8 cellular contexts compared by ENCODE assay signal in the genomic region with DNA sequence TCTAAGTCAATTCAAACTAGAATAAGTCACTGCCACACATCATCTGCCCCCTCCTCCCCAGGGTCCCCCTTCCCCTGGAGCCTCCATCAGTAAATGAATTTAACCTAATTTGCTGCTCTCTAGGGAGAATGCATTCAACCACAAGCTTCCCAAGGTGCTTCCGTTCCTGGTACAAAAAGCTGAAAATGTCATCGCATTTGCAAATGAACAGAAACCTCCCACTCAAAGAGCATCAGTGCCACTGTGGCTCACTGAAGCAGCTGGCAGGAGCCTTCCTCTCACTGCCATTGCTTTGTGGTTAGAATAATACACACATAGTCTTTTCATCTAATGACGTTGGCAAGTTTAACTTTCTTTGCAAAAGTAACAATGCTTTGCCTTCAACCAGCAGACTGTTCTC.
DNase-seq lines count a peak whose midpoint lies in the region; ATAC-seq and TF ChIP-seq lines count a peak whose summit lies in the region.

No MANE protein-coding gene starts in this region.

- peak overlapping the region; percentile 1; the same call in 2 of the 3 replicates for H3K4me3 Mint-ChIP-seq in GM23338

- H4K20me1 ChIP-seq in GM23338 (replicated peaks; ENCODE audit: insufficient read depth), result no peaks in the 10 kb centered on the region

- H3K27me3 Mint-ChIP-seq in GM23338 (ENCODE audit: insufficient read depth, low read depth, poor library complexity), result peaks cover 7% of the 10 kb centered on the region

- no peak for TF ChIP-seq CTCF in GM23338 (conservative IDR thresholded peaks at IDR 0.05; ENCODE audit: low read depth in 2 of 2)

- H2AFZ ChIP-seq in GM23338, result no peak overlapping the region

- no peaks in the 10 kb centered on the region; the same call in 1 of the 2 replicates for H3K27me3 ChIP-seq in GM23338 (ENCODE audit: insufficient read depth)

- ATAC-seq in GM18519 (IDR thresholded peaks at IDR 0.05; ENCODE audit: low FRiP score, unreplicated experiment) (peak; percentile 46), GM23338 (peak; percentile 77)
- ATAC-seq in activated CD4-positive, CD25-positive, alpha-beta regulatory T cell treated with anti-CD3 and anti-CD28 coated beads, Interleukin-2, amount 50 U/mL, for 24 hours, result no peak

- H3K4me1 Mint-ChIP-seq in GM23338, result peaks cover 40% of the 10 kb centered on the region

- DNase-seq in GM23338 (ENCODE audit: low spot score), result peak; percentile 40
- peak; percentile 22 for DNase-seq in medulla oblongata (ENCODE audit: extremely low spot score)
- DNase-seq in NCI-H510A treated with DMSO at 0.1 percent for 48 hours (lab: John Stamatoyannopoulos, UW), result no peak
- DNase-seq in cortex of kidney (lab: John Stamatoyannopoulos, UW), result no peak
- DNase-seq in NCI-H1092 (lab: John Stamatoyannopoulos, UW), result no peak

- H3K79me2 ChIP-seq in GM23338 (replicated peaks; ENCODE audit: insufficient read depth), result no peaks in the 10 kb centered on the region

- H3K27ac ChIP-seq in GM23338 (ENCODE audit: low read depth) (no peak overlapping the region), KOPT-K1 (ENCODE audit: low read depth, low read length, poor library complexity, severe bottlenecking) (peak overlapping the region; percentile 29)

- no peaks in the 10 kb centered on the region; the same call in 1 of the 2 replicates for H3K9me2 ChIP-seq in GM23338 (ENCODE audit: insufficient read depth)

- no peaks in the 10 kb centered on the region for H3K9me3 Mint-ChIP-seq in GM23338

- H3K36me3 ChIP-seq in GM23338 (ENCODE audit: insufficient read depth) (no peaks in the 10 kb centered on the region), KOPT-K1 (ENCODE audit: insufficient read depth, low read length) (no peaks in the 10 kb centered on the region)

- H3K9me3 ChIP-seq in KOPT-K1 (ENCODE audit: insufficient read depth, low read length, poor library complexity, severe bottlenecking), result no peaks in the 10 kb centered on the region

- no peaks in the 10 kb centered on the region for H3F3A ChIP-seq in GM23338 (replicated peaks; ENCODE audit: low read depth)

- H3K4me1 ChIP-seq in GM23338 (ENCODE audit: insufficient read depth), result peaks cover 27% of the 10 kb centered on the region

- peak overlapping the region; percentile 62 for H3K4me2 ChIP-seq in GM23338

- no peaks in the 10 kb centered on the region for H3K36me3 Mint-ChIP-seq in GM23338 (ENCODE audit: low read depth)

- peak overlapping the region; percentile 49; the same call in 1 of the 2 replicates for H3K27ac Mint-ChIP-seq in GM23338

- no peak overlapping the region for H3K4me3 ChIP-seq in GM23338

TF ChIP-seq in GM23338, 12 proteins besides CTCF, POLR2A, EP300 and RAD21:
- TF ChIP-seq EZH2 (IDR thresholded peaks at IDR 0.05; ENCODE audit: low read depth, unreplicated experiment), result no peak
- TF ChIP-seq NANOG (IDR thresholded peaks at IDR 0.05; ENCODE audit: borderline replicate concordance), result peak; percentile 43; the same call in 1 of the 2 replicates
- no peak for TF ChIP-seq JUNB (IDR thresholded peaks at IDR 0.05; ENCODE audit: unreplicated experiment)
- TF ChIP-seq ZNF462 (CRISPR knock-in tag; IDR thresholded peaks at IDR 0.05), result no peak
- no peak for TF ChIP-seq EZH2phosphoT487 (IDR thresholded peaks at IDR 0.05; ENCODE audit: unreplicated experiment)
- no peak for TF ChIP-seq ZNF114 (CRISPR knock-in tag; IDR thresholded peaks at IDR 0.05)
- no peak for TF ChIP-seq STAT1 (IDR thresholded peaks at IDR 0.05; ENCODE audit: unreplicated experiment)
- TF ChIP-seq, protein P1, sequence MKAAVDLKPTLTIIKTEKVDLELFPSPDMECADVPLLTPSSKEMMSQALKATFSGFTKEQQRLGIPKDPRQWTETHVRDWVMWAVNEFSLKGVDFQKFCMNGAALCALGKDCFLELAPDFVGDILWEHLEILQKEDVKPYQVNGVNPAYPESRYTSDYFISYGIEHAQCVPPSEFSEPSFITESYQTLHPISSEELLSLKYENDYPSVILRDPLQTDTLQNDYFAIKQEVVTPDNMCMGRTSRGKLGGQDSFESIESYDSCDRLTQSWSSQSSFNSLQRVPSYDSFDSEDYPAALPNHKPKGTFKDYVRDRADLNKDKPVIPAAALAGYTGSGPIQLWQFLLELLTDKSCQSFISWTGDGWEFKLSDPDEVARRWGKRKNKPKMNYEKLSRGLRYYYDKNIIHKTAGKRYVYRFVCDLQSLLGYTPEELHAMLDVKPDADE (IDR thresholded peaks at IDR 0.05), result no peak
TF ChIP-seq in GM23338: peak in this region for 1.

Comparison
In these comparisons a context has a peak if more than half of its experiments do, and no peak if none do; other contexts are left out.
1. ATAC-seq: peak in GM18519 (single experiment) and GM23338 (single experiment); none in activated CD4-positive, CD25-positive, alpha-beta regulatory T cell treated with anti-CD3 and anti-CD28 coated beads, Interleukin-2, amount 50 U/mL, for 24 hours (0 of 2).
2. DNase-seq: peak in GM23338 (single experiment) and medulla oblongata (single experiment); none in NCI-H510A treated with DMSO at 0.1 percent for 48 hours (single experiment), cortex of kidney (single experiment) and NCI-H1092 (single experiment).